ENCODE assay signal across 9 cellular contexts in genomic region chr1:15975358-15975804, GRCh38. TPM values are rescaled to one million over a fixed set of nuclear protein-coding genes. Genes with fewer than 3 reads are reported as not detected.
A peak's percentile ranks its signal among the peaks of the same experiment; 100 is the strongest.
DNase-seq lines count a peak whose midpoint lies in the region; ATAC-seq and TF ChIP-seq lines count a peak whose summit lies in the region.
"Had no signal": no experiment of that assay in that cellular context is flagged by ENCODE, and none has a peak within 500 bp of the region (broad histone marks: within the 10 kb centered on the region; RNA-seq: fewer than 3 reads in every experiment).

No MANE protein-coding gene starts in this region.

- H3K27ac ChIP-seq in BLaER1 (peak overlapping the region; percentile 88), Panc1 (ENCODE audit: low read length) (peak overlapping the region; percentile 82), parathyroid adenoma (no peak overlapping the region)

- peak overlapping the region; percentile 95 for H3K4me2 ChIP-seq in BLaER1
- H3K4me2 ChIP-seq in parathyroid adenoma (ENCODE audit: low read length), result peak overlapping the region; percentile 91

- peaks cover 29% of the 10 kb centered on the region for H3K4me1 ChIP-seq in BLaER1
- H3K4me1 ChIP-seq in Panc1 (ENCODE audit: control insufficient read depth, insufficient read depth, low read length), result peaks cover 10% of the 10 kb centered on the region
- no peaks in the 10 kb centered on the region for H3K4me1 ChIP-seq in parathyroid adenoma

- H3K27me3 Mint-ChIP-seq in glutamatergic neuron (ENCODE audit: unreplicated experiment) (peaks cover 3% of the 10 kb centered on the region), type B pancreatic cell (no peaks in the 10 kb centered on the region)

- H3K4me3 ChIP-seq in BLaER1 (peak overlapping the region; percentile 79), Panc1 (ENCODE audit: low read depth in 2 of 2, low read length in 2 of 2) (peak overlapping the region; percentile 62 to 63), parathyroid adenoma (ENCODE audit: low read depth, low read length) (peak overlapping the region; percentile 94)

- ATAC-seq in GM19025 (IDR thresholded peaks at IDR 0.05; ENCODE audit: low read depth, unreplicated experiment) (peak; percentile 51), HG03280 (IDR thresholded peaks at IDR 0.05; ENCODE audit: unreplicated experiment) (peak; percentile 54), Panc1 (peak; percentile 91)

- H3K79me2 ChIP-seq in parathyroid adenoma, result peaks cover 20% of the 10 kb centered on the region

- H3K36me3 ChIP-seq in BLaER1, result peaks cover 32% of the 10 kb centered on the region
- H3K36me3 ChIP-seq in Panc1 (ENCODE audit: control insufficient read depth, insufficient read depth, low read length), result no peaks in the 10 kb centered on the region
- no peaks in the 10 kb centered on the region for H3K36me3 ChIP-seq in parathyroid adenoma (ENCODE audit: control insufficient read depth, insufficient read depth, low read length)

- peak overlapping the region; percentile 92 for H3K4me3 Mint-ChIP-seq in glutamatergic neuron (ENCODE audit: unreplicated experiment)
- H3K4me3 Mint-ChIP-seq in type B pancreatic cell, result peak overlapping the region; percentile 91

- H3K27ac Mint-ChIP-seq in glutamatergic neuron (ENCODE audit: unreplicated experiment) (peak overlapping the region; percentile 84), type B pancreatic cell (peak overlapping the region; percentile 70)

- peaks cover 14% of the 10 kb centered on the region for H3K4me1 Mint-ChIP-seq in glutamatergic neuron (ENCODE audit: low read depth, unreplicated experiment)
- peaks cover 20% of the 10 kb centered on the region for H3K4me1 Mint-ChIP-seq in type B pancreatic cell (ENCODE audit: unreplicated experiment)

- H3K27me3 ChIP-seq in BLaER1 (no peaks in the 10 kb centered on the region), Panc1 (ENCODE audit: control insufficient read depth, insufficient read depth, low read length) (no peaks in the 10 kb centered on the region), parathyroid adenoma (ENCODE audit: control insufficient read depth, insufficient read depth, low read length) (no peaks in the 10 kb centered on the region)

- H3K36me3 Mint-ChIP-seq in glutamatergic neuron (ENCODE audit: unreplicated experiment) (peaks cover 8% of the 10 kb centered on the region), type B pancreatic cell (peaks cover 5% of the 10 kb centered on the region)

- peak overlapping the region; percentile 92 for H2AFZ ChIP-seq in parathyroid adenoma

- no peak for DNase-seq in Panc1 (ENCODE audit: low read depth, low spot score)
- DNase-seq in activated gamma-delta T cell treated with anti-CD3 and anti-CD28 coated beads, Interleukin-2, amount 50 U/mL, for 16 hours (ENCODE audit: low read depth), result peak; percentile 76
- DNase-seq in glutamatergic neuron, result peak; percentile 89
- DNase-seq in type B pancreatic cell (ENCODE audit: extremely low spot score, unreplicated experiment), result no peak

- peaks cover 40% of the 10 kb centered on the region for H4K20me1 ChIP-seq in BLaER1

- intact Hi-C loops in Panc1 (cut with micrococcal nuclease; ENCODE audit: unreplicated experiment), result no loop called here

- H3K9me3 ChIP-seq in BLaER1 (peaks cover 27% of the 10 kb centered on the region), Panc1 (ENCODE audit: control insufficient read depth, insufficient read depth, low read depth, low read length) (no peaks in the 10 kb centered on the region), parathyroid adenoma (ENCODE audit: control insufficient read depth, low read length) (no peaks in the 10 kb centered on the region)

- H3K9ac ChIP-seq in BLaER1 (peak overlapping the region; percentile 86), parathyroid adenoma (no peak overlapping the region)

- in situ Hi-C loops in Panc1 (cut with HindIII; ENCODE audit: low pct_unique_long_range_greater_than_20kb, low sequenced_read_pairs), result no loop called here

- H3K9me3 Mint-ChIP-seq in glutamatergic neuron (ENCODE audit: unreplicated experiment) (peaks cover 7% of the 10 kb centered on the region), type B pancreatic cell (no peaks in the 10 kb centered on the region)

- TF ChIP-seq CTCF in Panc1 (IDR thresholded peaks at IDR 0.05) (no peak; the same call in 1 of the 2 replicates), glutamatergic neuron (IDR thresholded peaks at IDR 0.05; ENCODE audit: partially characterized antibody, unreplicated experiment) (peak; percentile 21), parathyroid adenoma (IDR thresholded peaks at IDR 0.05) (no peak), type B pancreatic cell (conservative IDR thresholded peaks at IDR 0.05) (peak; percentile 51)

- POLR2A ChIA-PET in Panc1 (lab: Charles Lee), result no interaction called here

- CTCF ChIA-PET in Panc1 (lab: Charles Lee), result interaction anchor here (0.6 kb wide), 1 partner anchor 117 kb away, joined by 3 read pairs; no protein-coding TSS in a partner anchor

- no TSS peak for BruUV-seq in Panc1 (replicated peaks; lab: Mats Ljungman, UMichigan)

RNA-seq across cellular contexts. Expression of gene ZBTB17, which starts 0.5 kb away (rescaled TPM):
- total RNA-seq in Panc1 (2021; ENCODE audit: unreplicated experiment), result 41.6 TPM
- 52.1 TPM for polyA plus RNA-seq in Panc1 (2012; ENCODE audit: insufficient read length)
- 86.9 TPM for total RNA-seq in glutamatergic neuron (ENCODE audit: unreplicated experiment)
- 27.8 and 42.2 TPM in 2 replicates for total RNA-seq in type B pancreatic cell (ENCODE audit: low replicate concordance)

RNA-seq across cellular contexts. Expression of gene SRARP, which starts 28.7 kb away (rescaled TPM):
- total RNA-seq in Panc1 (2021; ENCODE audit: unreplicated experiment) (not detected), glutamatergic neuron (ENCODE audit: unreplicated experiment) (not detected), type B pancreatic cell (ENCODE audit: low replicate concordance) (not detected in 2 replicates)
- polyA plus RNA-seq in Panc1 (2012; ENCODE audit: insufficient read length), result not detected
- total RNA-seq: T-helper 1 cell treated with Interleukin-12 subunit alpha and Interleukin-12 subunit beta and Interleukin-4 antibody, amounts not matched to agents 30 ng/mL and 1 ng/mL, for 36 hours had no signal

RNA-seq across cellular contexts. Expression of gene HSPB7, which starts 42.5 kb away (rescaled TPM):
- total RNA-seq in Panc1 (2021; ENCODE audit: unreplicated experiment) (0.10 TPM), glutamatergic neuron (ENCODE audit: unreplicated experiment) (not detected), type B pancreatic cell (ENCODE audit: low replicate concordance) (0.48 and 0.64 TPM in 2 replicates)
- polyA plus RNA-seq in Panc1 (2012; ENCODE audit: insufficient read length), result 0.17 TPM
- total RNA-seq: T-helper 1 cell treated with Interleukin-12 subunit alpha and Interleukin-12 subunit beta and Interleukin-4 antibody, amounts not matched to agents 30 ng/mL and 1 ng/mL, for 36 hours had no signal

RNA-seq across cellular contexts. Expression of gene CLCNKA, which starts 46.5 kb away (rescaled TPM):
- total RNA-seq in Panc1 (2021; ENCODE audit: unreplicated experiment), result 0.57 TPM
- 0.63 TPM for polyA plus RNA-seq in Panc1 (2012; ENCODE audit: insufficient read length)
- total RNA-seq in glutamatergic neuron (ENCODE audit: unreplicated experiment), result 0.34 TPM
- total RNA-seq in type B pancreatic cell (ENCODE audit: low replicate concordance), result 0.38 and 1.6 TPM in 2 replicates
- total RNA-seq: T-helper 1 cell treated with Interleukin-12 subunit alpha and Interleukin-12 subunit beta and Interleukin-4 antibody, amounts not matched to agents 30 ng/mL and 1 ng/mL, for 36 hours had no signal

Comparison
In these comparisons a context has a peak if more than half of its experiments do, and no peak if none do; other contexts are left out.
1. DNase-seq: peak in activated gamma-delta T cell treated with anti-CD3 and anti-CD28 coated beads, Interleukin-2, amount 50 U/mL, for 16 hours (single experiment) and glutamatergic neuron (single experiment); none in Panc1 (single experiment) and type B pancreatic cell (single experiment).
2. CTCF ChIP-seq: peak in glutamatergic neuron (single experiment) and type B pancreatic cell (single experiment); none in Panc1 (single experiment) and parathyroid adenoma (single experiment).
3. Peak in every context shown above with its lines, with median percentiles within 50 percentile points of each other: H3K4me3 ChIP-seq and ATAC-seq.